15 cellular contexts compared by ENCODE assay signal in genomic region chr4:89283975-89284556, GRCh38. TPM values are rescaled to one million over a fixed set of nuclear protein-coding genes. Genes with fewer than 3 reads are reported as not detected.
A peak's percentile ranks its signal among the peaks of the same experiment; 100 is the strongest.
DNase-seq lines count a peak whose midpoint lies in the region; ATAC-seq, FAIRE-seq and TF ChIP-seq lines count a peak whose summit lies in the region.
"Had no signal": no experiment of that assay in that cellular context is flagged by ENCODE, and none has a peak within 500 bp of the region (broad histone marks: within the 10 kb centered on the region; RNA-seq: fewer than 3 reads in every experiment).

No MANE protein-coding gene starts in this region.

- CTCF ChIA-PET in K562 (lab: Yijun Ruan, JAX; ENCODE audit: low intra/inter-chr PET ratio): no interaction called here

- H3K36me3 ChIP-seq in KMS-11 (ENCODE audit: insufficient read depth): no peaks in the 10 kb centered on the region
- H3K36me3 ChIP-seq in K562 (ENCODE audit: control insufficient read depth, insufficient read depth, low read length): no peaks in the 10 kb centered on the region
- H3K36me3 ChIP-seq: thoracic aorta had no signal

- H3K27ac Mint-ChIP-seq in activated CD4-positive, alpha-beta T cell treated with anti-CD3 and anti-CD28 coated beads, Interleukin-2, amount 10 ng/mL, durations not matched to agents 24 days and 14 days: peak overlapping the region; percentile 90
- H3K27ac Mint-ChIP-seq in natural killer cell treated with Interleukin-12 subunit alpha and Interleukin-12 subunit beta and Interleukin-15 and Interleukin-18, amount 100 ng/mL, for 72 hours: no peak overlapping the region

- H3K9me3 ChIP-seq in K562 (replicated peaks; ENCODE audit: control insufficient read depth, insufficient read depth, low read depth, low read length): no peaks in the 10 kb centered on the region
- H3K9me3 ChIP-seq: thoracic aorta had no signal

- intact Hi-C loops in activated CD4-positive, alpha-beta T cell treated with anti-CD3 and anti-CD28 coated beads, Interleukin-2, amount 10 ng/mL, durations not matched to agents 24 days and 14 days (cut with micrococcal nuclease): loop anchor here (2.0 kb wide), 1 partner anchor 33 kb away; no protein-coding TSS in a partner anchor
- intact Hi-C loops in K562 (cut with micrococcal nuclease): no loop called here

- H2AFZ ChIP-seq in KMS-11 (ENCODE audit: low read depth) (no peak overlapping the region), K562 (ENCODE audit: low read depth, low read length) (peak overlapping the region; percentile 16; the same call in 1 of the 2 replicates)

- no TSS peak for BruUV-seq in K562 (replicated peaks; lab: Mats Ljungman, UMichigan)

- TF ChIP-seq CTCF in KMS-11 (conservative IDR thresholded peaks at IDR 0.05; ENCODE audit: low read depth, low read length) (no peak), K562 (IDR thresholded peaks at IDR 0.05 in 2 of 3, conservative IDR thresholded peaks at IDR 0.05 in 1 of 3; ENCODE audit: insufficient read depth in 2 of 3, low read depth in 1 of 3, low read length in 3 of 3) (no peak)

- H3K27me3 ChIP-seq in KMS-11 (ENCODE audit: insufficient read depth, low read depth) (no peaks in the 10 kb centered on the region), K562 (ENCODE audit: control insufficient read depth in 2 of 2, insufficient read depth in 2 of 2, low read length in 2 of 2) (no peaks in the 10 kb centered on the region)

- H3K9me1 ChIP-seq in K562 (ENCODE audit: control insufficient read depth, insufficient read depth, low read length): no peaks in the 10 kb centered on the region

- H3K4me2 ChIP-seq in KMS-11 (0 out of 2 replicates have a peak overlapping the region, but pooled peaks have one; percentile 18), K562 (ENCODE audit: insufficient read depth, low read length) (no peak overlapping the region)
- H3K4me2 ChIP-seq: smooth muscle cell had no signal

- in situ Hi-C loops in K562 (cut with MboI): no loop called here

- peaks cover 66% of the 10 kb centered on the region for H3K4me1 Mint-ChIP-seq in activated CD4-positive, alpha-beta T cell treated with anti-CD3 and anti-CD28 coated beads, Interleukin-2, amount 10 ng/mL, durations not matched to agents 24 days and 14 days
- H3K4me1 Mint-ChIP-seq in natural killer cell treated with Interleukin-12 subunit alpha and Interleukin-12 subunit beta and Interleukin-15 and Interleukin-18, amount 100 ng/mL, for 72 hours (ENCODE audit: low read depth in 2 of 2): peaks cover 54 to 65% of the 10 kb centered on the region in 2 donors

- H3K27ac ChIP-seq in KMS-11 (no peak overlapping the region), K562 (ENCODE audit: extremely low read depth, low read depth, low read length) (peak overlapping the region; percentile 47; the same call in 1 of the 3 replicates)

- FAIRE-seq in K562 (lab: Jason Lieb, UNC) (no peak), GM12891 (lab: Jason Lieb, UNC) (no peak)

- H3K9ac ChIP-seq in KMS-11 (no peak overlapping the region), K562 (ENCODE audit: insufficient read depth in 1 of 2, low read depth in 2 of 2, low read length in 2 of 2) (no peak overlapping the region)

- POLR2A ChIA-PET in K562 (lab: Yijun Ruan, JAX): interaction anchor here (0.6 to 1.5 kb wide), 3 partner anchors 9 to 89 kb away, joined by 3 to 4 read pairs (median 3); no protein-coding TSS in a partner anchor

- peaks cover 88% of the 10 kb centered on the region for H3K79me2 ChIP-seq in KMS-11 (ENCODE audit: insufficient read depth, low read depth)
- no peaks in the 10 kb centered on the region for H3K79me2 ChIP-seq in K562 (ENCODE audit: control insufficient read depth, insufficient read depth, low read length)

- no peak for TF ChIP-seq POLR2A in K562 (conservative IDR thresholded peaks at IDR 0.05)
- no peak for TF ChIP-seq POLR2A in GM12891 (IDR thresholded peaks at IDR 0.05; ENCODE audit: low read depth, low read length)

- peak overlapping the region; percentile 14 for H3K4me3 Mint-ChIP-seq in activated CD4-positive, alpha-beta T cell treated with anti-CD3 and anti-CD28 coated beads, Interleukin-2, amount 10 ng/mL, durations not matched to agents 24 days and 14 days
- H3K4me3 Mint-ChIP-seq in natural killer cell treated with Interleukin-12 subunit alpha and Interleukin-12 subunit beta and Interleukin-15 and Interleukin-18, amount 100 ng/mL, for 72 hours: peak overlapping the region; percentile 81

- TF ChIP-seq EP300 in K562 (IDR thresholded peaks at IDR 0.05; ENCODE audit: low read length): no peak

- H4K20me1 ChIP-seq in KMS-11 (ENCODE audit: insufficient read depth) (no peaks in the 10 kb centered on the region), K562 (replicated peaks; ENCODE audit: control insufficient read depth, insufficient read depth, low read length) (no peaks in the 10 kb centered on the region)

- H3K4me3 ChIP-seq in KMS-11 (IDR thresholded peaks at IDR 0.05; ENCODE audit: insufficient read depth, low read depth, low read length): no peak overlapping the region
- no peak overlapping the region for H3K4me3 ChIP-seq in K562
- H3K4me3 ChIP-seq: coronary artery, smooth muscle cell, thoracic aorta had no signal

- no peak for TF ChIP-seq RAD21 in K562 (CRISPR knock-in tag; conservative IDR thresholded peaks at IDR 0.05 in 1 of 2, IDR thresholded peaks at IDR 0.05 in 1 of 2)

- ATAC-seq in K562: no peak
- ATAC-seq in natural killer cell treated with Interleukin-12 subunit alpha and Interleukin-12 subunit beta and Interleukin-15 and Interleukin-18, amount 100 ng/mL, for 72 hours: peak; percentile 51 to 61

- peaks cover 28% of the 10 kb centered on the region for H3K36me3 Mint-ChIP-seq in activated CD4-positive, alpha-beta T cell treated with anti-CD3 and anti-CD28 coated beads, Interleukin-2, amount 10 ng/mL, durations not matched to agents 24 days and 14 days (ENCODE audit: low read depth)
- H3K36me3 Mint-ChIP-seq in natural killer cell treated with Interleukin-12 subunit alpha and Interleukin-12 subunit beta and Interleukin-15 and Interleukin-18, amount 100 ng/mL, for 72 hours: peaks cover 3% of the 10 kb centered on the region

- no peaks in the 10 kb centered on the region for H3K27me3 Mint-ChIP-seq in activated CD4-positive, alpha-beta T cell treated with anti-CD3 and anti-CD28 coated beads, Interleukin-2, amount 10 ng/mL, durations not matched to agents 24 days and 14 days
- no peaks in the 10 kb centered on the region for H3K27me3 Mint-ChIP-seq in natural killer cell treated with Interleukin-12 subunit alpha and Interleukin-12 subunit beta and Interleukin-15 and Interleukin-18, amount 100 ng/mL, for 72 hours

- H3K4me1 ChIP-seq in KMS-11 (ENCODE audit: low read depth, poor library complexity, severe bottlenecking) (peaks cover 47% of the 10 kb centered on the region), K562 (replicated peaks in 1 of 2; ENCODE audit: control insufficient read depth in 2 of 2, insufficient read depth in 2 of 2, low read length in 2 of 2) (0 out of 5 replicates have a peak, but pooled peaks cover 0 to 2% of the 10 kb centered on the region in 2 experiments)

- no peak for DNase-seq in activated CD4-positive, alpha-beta T cell treated with anti-CD3 and anti-CD28 coated beads, Interleukin-2, amount 10 ng/mL, durations not matched to agents 24 days and 14 days
- DNase-seq in activated CD4-positive, alpha-beta T cell treated with anti-CD3 and anti-CD28 coated beads, Interleukin-2, amount 50 U/mL, for 4 hours: no peak
- DNase-seq in K562 (ENCODE audit: extremely low read depth in 1 of 4, low spot score in 3 of 4) (no peak), NOMO-1 (lab: John Stamatoyannopoulos, UW; ENCODE audit: unreplicated experiment in 2 of 2) (no peak), GM12891 (ENCODE audit: insufficient read length, low spot score) (no peak)
- DNase-seq in natural killer cell treated with Interleukin-12 subunit alpha and Interleukin-12 subunit beta and Interleukin-15 and Interleukin-18, amount 100 ng/mL, for 72 hours (ENCODE audit: low spot score): no peak
- DNase-seq in stimulated activated CD8-positive, alpha-beta memory T cell treated with anti-CD3 and anti-CD28 coated beads, Interleukin-4, amount 100 ng/mL, for 48 hours: no peak
- DNase-seq: DMS79, NCI-H1105, occipital lobe, SW 1271 had no signal

- peaks cover 7% of the 10 kb centered on the region for H3K9me3 Mint-ChIP-seq in activated CD4-positive, alpha-beta T cell treated with anti-CD3 and anti-CD28 coated beads, Interleukin-2, amount 10 ng/mL, durations not matched to agents 24 days and 14 days
- peaks cover 3% of the 10 kb centered on the region for H3K9me3 Mint-ChIP-seq in natural killer cell treated with Interleukin-12 subunit alpha and Interleukin-12 subunit beta and Interleukin-15 and Interleukin-18, amount 100 ng/mL, for 72 hours

- 4% methylated on average over 3 of the region's 3 CpGs for WGBS in K562 (ENCODE audit: insufficient coverage, low coverage, missing lambda C conversion rate)

TF ChIP-seq in K562, 482 proteins besides CTCF, POLR2A, EP300 and RAD21 (continues in another document):
- 0 out of 2 replicates have a peak, but pooled peaks have one; percentile 15 for TF ChIP-seq ZNF584 (CRISPR knock-in tag; IDR thresholded peaks at IDR 0.05; ENCODE audit: low read depth)

TF ChIP-seq in GM12891, 5 proteins besides CTCF, POLR2A, EP300 and RAD21 (continues in another document):
- TF ChIP-seq POLR2AphosphoS5 (IDR thresholded peaks at IDR 0.05; ENCODE audit: low read depth, low read length) (no peak), PAX5 (IDR thresholded peaks at IDR 0.05; ENCODE audit: insufficient read depth, low read length, severe bottlenecking) (no peak)

RNA-seq across cellular contexts. Expression of gene GPRIN3, which starts 23.5 kb away (rescaled TPM):
- 26.2 and 26.8 TPM in 2 replicates for total RNA-seq in activated CD4-positive, alpha-beta T cell treated with anti-CD3 and anti-CD28 coated beads, Interleukin-2, amount 10 ng/mL, durations not matched to agents 24 days and 14 days
- total RNA-seq in K562 (2011; cell fraction: chromatin; rRNA removed; ENCODE audit: low replicate concordance): not detected in 2 replicates
- not detected in 2 replicates for total RNA-seq in K562 (2011; cell fraction: nucleolus; rRNA removed)
- not detected in 2 replicates for total RNA-seq in K562 (2011; cell fraction: nucleoplasm; rRNA removed)
- total RNA-seq in K562 (2014; rRNA removed): not detected in 2 replicates
- not detected in 2 replicates for total RNA-seq in K562 (2014; rRNA removed; fragmentation: Illumina TruSeq; extraction: Trizol)
- not detected in 2 replicates for total RNA-seq in K562 (2015; rRNA removed; fragmentation: Illumina TruSeq; extraction: Trizol)
- total RNA-seq in K562 (2021): 0.02 TPM in 2 replicates
- not detected in 2 replicates for polyA plus RNA-seq in K562 (2011; rRNA removed)
- not detected in 2 replicates for polyA plus RNA-seq in K562 (2011; cell fraction: cytosol; rRNA removed)
- not detected in 2 replicates for polyA plus RNA-seq in K562 (2011; cell fraction: nucleus; rRNA removed)
- polyA plus RNA-seq in K562 (2012): 0.01 TPM in 1 of 2 replicates, not detected in the other
- not detected in 2 replicates for polyA plus RNA-seq in K562 (2014; fragmentation: Illumina TruSeq; extraction: Trizol)
- polyA plus RNA-seq in K562 (2014; fragmentation: Nextera tagmentation; extraction: Ambion mirVana): not detected
- polyA plus RNA-seq in K562 (2014; rRNA removed): not detected in 2 replicates
- polyA minus RNA-seq in K562 (2011; rRNA and poly(A)+ RNA removed): not detected in 2 replicates
- not detected in 2 replicates for polyA minus RNA-seq in K562 (2011; cell fraction: cytosol; rRNA and poly(A)+ RNA removed)
- polyA minus RNA-seq in K562 (2011; cell fraction: nucleus; rRNA and poly(A)+ RNA removed): not detected in 2 replicates
- 10 to 100 TPM; 11.6 to 24.0 TPM for total RNA-seq in natural killer cell treated with Interleukin-12 subunit alpha and Interleukin-12 subunit beta and Interleukin-15 and Interleukin-18, amount 100 ng/mL, for 72 hours
- under 0.01 TPM for polyA plus RNA-seq in GM12891 (2012; ENCODE audit: low read depth, missing spikeins)

Comparison
In these comparisons a context has a peak if more than half of its experiments do, and no peak if none do; other contexts are left out.
1. RNA of gene GPRIN3, which starts 23.5 kb away (total RNA-seq): 26.2 to 26.8 TPM in activated CD4-positive, alpha-beta T cell treated with anti-CD3 and anti-CD28 coated beads, Interleukin-2, amount 10 ng/mL, durations not matched to agents 24 days and 14 days and 11.6 to 24.0 TPM in natural killer cell treated with Interleukin-12 subunit alpha and Interleukin-12 subunit beta and Interleukin-15 and Interleukin-18, amount 100 ng/mL, for 72 hours; 0.02 TPM in K562; every median in the first group is over 10 times any median in the second.